ENCODE assay signal across 1 cellular context in the genomic region with DNA sequence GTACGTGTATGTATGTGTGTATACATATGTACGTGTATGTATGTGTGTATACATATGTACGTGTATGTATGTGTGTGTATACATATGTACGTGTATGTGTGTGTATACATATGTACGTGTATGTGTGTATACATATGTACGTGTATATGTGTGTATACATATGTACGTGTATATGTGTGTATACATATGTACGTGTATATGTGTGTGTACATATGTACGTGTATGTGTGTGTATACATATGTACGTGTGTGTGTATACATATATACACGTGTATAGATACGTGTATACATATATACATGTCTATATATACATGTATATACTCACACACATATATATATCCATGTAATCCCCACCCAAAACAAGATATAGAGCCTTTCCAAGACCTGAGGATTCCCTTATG. TPM values are rescaled to one million over a fixed set of nuclear protein-coding genes. Genes with fewer than 3 reads are reported as not detected.
"Had no signal": no experiment of that assay in that cellular context is flagged by ENCODE, and none has a peak within 500 bp of the region (broad histone marks: within the 10 kb centered on the region; RNA-seq: fewer than 3 reads in every experiment).

No MANE protein-coding gene starts in this region.

RNA-seq across cellular contexts. Expression of a gene that starts 50.4 kb away (rescaled TPM):
- total RNA-seq: activated T-helper 2 cell treated with anti-CD3 and anti-CD28 coated beads, Interferon-gamma antibody, Interleukin-2, Interleukin-4, amounts not matched to agents 10 μg/mL and 5 μg/mL and 100 μg/mL, durations not matched to agents 14 hours and 24 hours and 36 hours had no signal
